ENCODE assay signal across 11 cellular contexts in genomic region chr2:144511222-144511855, GRCh38. TPM values are rescaled to one million over a fixed set of nuclear protein-coding genes. Genes with fewer than 3 reads are reported as not detected.
DNase-seq lines count a peak whose midpoint lies in the region; ATAC-seq and TF ChIP-seq lines count a peak whose summit lies in the region.
"Had no signal": no experiment of that assay in that cellular context is flagged by ENCODE, and none has a peak within 500 bp of the region (broad histone marks: within the 10 kb centered on the region; RNA-seq: fewer than 3 reads in every experiment).

No MANE protein-coding gene starts in this region.

- no peak overlapping the region for H3K27ac ChIP-seq in CD4-positive, CD25-positive, alpha-beta regulatory T cell (ENCODE audit: insufficient read depth, low read length, poor library complexity, severe bottlenecking)
- H3K27ac ChIP-seq in fibroblast of lung (ENCODE audit: insufficient read depth, low read length) (peak overlapping the region; percentile 96), prostate gland (peak overlapping the region; percentile 36 to 44)

- CTCF ChIA-PET in T-cell (lab: Charles Lee): interaction anchor here (0.7 to 1.2 kb wide), 3 partner anchors 11 to 178 kb away, joined by 3 to 4 read pairs (median 3); no protein-coding TSS in a partner anchor
- CTCF ChIA-PET in activated CD4-positive, alpha-beta T cell treated with anti-CD3 and anti-CD28 coated beads, Interleukin-2, amount 10 ng/mL, durations not matched to agents 7 days and 5 days (lab: Charles Lee): interaction anchor here (0.6 kb wide), 2 partner anchors 45 to 149 kb away, joined by 3 to 4 read pairs; no protein-coding TSS in a partner anchor

- DNase-seq in CD4-positive, CD25-positive, alpha-beta regulatory T cell: no peak
- DNase-seq in T-cell: no peak
- peak in 1 of 2 donors; percentile 47 for DNase-seq in fibroblast of lung (ENCODE audit: low read depth in 2 of 2)
- no peak for DNase-seq in prostate gland (ENCODE audit: low spot score)
- no peak for DNase-seq in activated CD4-positive, alpha-beta T cell treated with anti-CD3 and anti-CD28 coated beads, Interleukin-2, amount 10 ng/mL, durations not matched to agents 7 days and 5 days
- DNase-seq in NCI-H1417 treated with DMSO at 0.1 percent for 48 hours (lab: John Stamatoyannopoulos, UW): no peak
- no peak for DNase-seq in NCI-H2107 (lab: John Stamatoyannopoulos, UW)
- DNase-seq: DMS79; NCI-H1930; stimulated activated CD4-positive, alpha-beta T cell treated with anti-CD3 and anti-CD28 coated beads, Interleukin-1b, Interleukin-23, amount 100 ng/mL, for 48 hours had no signal

- peak overlapping the region; percentile 29 for H3K9ac ChIP-seq in fibroblast of lung (ENCODE audit: insufficient read depth, low read length)

- intact Hi-C loops in prostate gland (cut with DNase I): no loop called here

- H3K27me3 Mint-ChIP-seq in CD4-positive, CD25-positive, alpha-beta regulatory T cell: peaks cover 62% of the 10 kb centered on the region
- H3K27me3 Mint-ChIP-seq in T-cell: peaks cover 47 to 65% of the 10 kb centered on the region in 2 donors
- H3K27me3 Mint-ChIP-seq in activated CD4-positive, alpha-beta T cell treated with anti-CD3 and anti-CD28 coated beads, Interleukin-2, amount 10 ng/mL, durations not matched to agents 7 days and 5 days: peaks cover 75% of the 10 kb centered on the region

- 42% methylated on average over 3 of the region's 3 CpGs for WGBS in prostate gland

- H3K36me3 Mint-ChIP-seq in CD4-positive, CD25-positive, alpha-beta regulatory T cell: no peaks in the 10 kb centered on the region
- H3K36me3 Mint-ChIP-seq in T-cell: peaks cover 5% of the 10 kb centered on the region
- no peaks in the 10 kb centered on the region for H3K36me3 Mint-ChIP-seq in activated CD4-positive, alpha-beta T cell treated with anti-CD3 and anti-CD28 coated beads, Interleukin-2, amount 10 ng/mL, durations not matched to agents 7 days and 5 days (ENCODE audit: low read depth)

- peak overlapping the region; percentile 10 for H3K4me3 ChIP-seq in CD4-positive, CD25-positive, alpha-beta regulatory T cell (ENCODE audit: low read depth, low read length)
- peak overlapping the region; percentile 79 to 92 (median 80) for H3K4me3 ChIP-seq in fibroblast of lung (replicated peaks in 1 of 4; ENCODE audit: control extremely low read depth in 1 of 4, insufficient read depth in 1 of 4, low read depth in 3 of 4, low read length in 4 of 4)
- no peak overlapping the region for H3K4me3 ChIP-seq in prostate gland

- no peak for ATAC-seq in CD4-positive, CD25-positive, alpha-beta regulatory T cell (ENCODE audit: low read depth in 2 of 2)
- ATAC-seq in T-cell (replicated peaks in 1 of 4) (no peak), HG03460 (IDR thresholded peaks at IDR 0.05; ENCODE audit: unreplicated experiment) (no peak)

- no peak overlapping the region for H3K4me3 Mint-ChIP-seq in CD4-positive, CD25-positive, alpha-beta regulatory T cell
- H3K4me3 Mint-ChIP-seq in T-cell: peak overlapping the region; percentile 68 to 76 (median 70)
- H3K4me3 Mint-ChIP-seq in activated CD4-positive, alpha-beta T cell treated with anti-CD3 and anti-CD28 coated beads, Interleukin-2, amount 10 ng/mL, durations not matched to agents 7 days and 5 days: no peak overlapping the region

- no peak overlapping the region for H3K27ac Mint-ChIP-seq in CD4-positive, CD25-positive, alpha-beta regulatory T cell
- H3K27ac Mint-ChIP-seq in T-cell: peak overlapping the region; percentile 73 to 87
- no peak overlapping the region for H3K27ac Mint-ChIP-seq in activated CD4-positive, alpha-beta T cell treated with anti-CD3 and anti-CD28 coated beads, Interleukin-2, amount 10 ng/mL, durations not matched to agents 7 days and 5 days

- no peaks in the 10 kb centered on the region for H3K9me3 ChIP-seq in CD4-positive, CD25-positive, alpha-beta regulatory T cell (ENCODE audit: control insufficient read depth in 2 of 2, low read length in 2 of 2)
- H3K9me3 ChIP-seq in fibroblast of lung (ENCODE audit: control insufficient read depth, insufficient read depth, low read depth, low read length) (no peaks in the 10 kb centered on the region), prostate gland (no peaks in the 10 kb centered on the region)

- no peak overlapping the region for H2AFZ ChIP-seq in fibroblast of lung (ENCODE audit: low read length)

- TF ChIP-seq CTCF in fibroblast of lung (conservative IDR thresholded peaks at IDR 0.05 in 1 of 2, IDR thresholded peaks at IDR 0.05 in 1 of 2; ENCODE audit: low read depth in 1 of 2, low read length in 2 of 2) (no peak), prostate gland (IDR thresholded peaks at IDR 0.05) (no peak)

- H3K4me2 ChIP-seq in fibroblast of lung (ENCODE audit: extremely low read depth, insufficient read depth, low read length): peak overlapping the region; percentile 98

- no peaks in the 10 kb centered on the region for H3K9me3 Mint-ChIP-seq in CD4-positive, CD25-positive, alpha-beta regulatory T cell
- no peaks in the 10 kb centered on the region for H3K9me3 Mint-ChIP-seq in T-cell
- no peaks in the 10 kb centered on the region for H3K9me3 Mint-ChIP-seq in activated CD4-positive, alpha-beta T cell treated with anti-CD3 and anti-CD28 coated beads, Interleukin-2, amount 10 ng/mL, durations not matched to agents 7 days and 5 days

- H3K4me1 ChIP-seq in CD4-positive, CD25-positive, alpha-beta regulatory T cell (ENCODE audit: control insufficient read depth, insufficient read depth, low read length, poor library complexity, severe bottlenecking): peaks cover 7% of the 10 kb centered on the region
- H3K4me1 ChIP-seq in fibroblast of lung (ENCODE audit: control insufficient read depth, extremely low read depth, insufficient read depth, low read length) (peaks cover 21% of the 10 kb centered on the region), prostate gland (replicated peaks) (no peaks in the 10 kb centered on the region)

- H4K20me1 ChIP-seq in fibroblast of lung (ENCODE audit: control insufficient read depth, extremely low read depth, insufficient read depth, low read length): no peaks in the 10 kb centered on the region

- peaks cover 0 to 13% (median 5%) of the 10 kb centered on the region in 4 donors for H3K4me1 Mint-ChIP-seq in CD4-positive, CD25-positive, alpha-beta regulatory T cell
- H3K4me1 Mint-ChIP-seq in T-cell: peaks cover 14 to 70% (median 20%) of the 10 kb centered on the region in 3 donors
- H3K4me1 Mint-ChIP-seq in activated CD4-positive, alpha-beta T cell treated with anti-CD3 and anti-CD28 coated beads, Interleukin-2, amount 10 ng/mL, durations not matched to agents 7 days and 5 days: peaks cover 11% of the 10 kb centered on the region

- POLR2A ChIA-PET in T-cell (lab: Charles Lee): interaction anchor here (0.6 to 1.3 kb wide), 8 partner anchors 8 to 1325 kb away, joined by 3 to 5 read pairs (median 4); partner anchors contain the start of gene ZEB2 (in 1 of the 2)
- POLR2A ChIA-PET in activated CD4-positive, alpha-beta T cell treated with anti-CD3 and anti-CD28 coated beads, Interleukin-2, amount 10 ng/mL, durations not matched to agents 7 days and 5 days (lab: Charles Lee): no interaction called here

- H3K36me3 ChIP-seq in CD4-positive, CD25-positive, alpha-beta regulatory T cell (ENCODE audit: control insufficient read depth, insufficient read depth, low read length): no peaks in the 10 kb centered on the region
- H3K36me3 ChIP-seq in fibroblast of lung (ENCODE audit: control insufficient read depth, insufficient read depth, low read length) (no peaks in the 10 kb centered on the region), prostate gland (no peaks in the 10 kb centered on the region)

- peaks cover 38% of the 10 kb centered on the region for H3K27me3 ChIP-seq in CD4-positive, CD25-positive, alpha-beta regulatory T cell (ENCODE audit: control insufficient read depth, insufficient read depth, low read length)
- H3K27me3 ChIP-seq in fibroblast of lung (ENCODE audit: control insufficient read depth, insufficient read depth, low read length) (no peaks in the 10 kb centered on the region), prostate gland (replicated peaks; ENCODE audit: insufficient read depth) (peaks cover 2% of the 10 kb centered on the region)

- no peak for TF ChIP-seq POLR2A in prostate gland (IDR thresholded peaks at IDR 0.05)

- peaks cover 100% of the 10 kb centered on the region for H3K79me2 ChIP-seq in fibroblast of lung (ENCODE audit: control insufficient read depth, insufficient read depth, low read length)

RNA-seq across cellular contexts. Expression of gene ZEB2, which starts 8.6 kb away (rescaled TPM):
- 18.1 TPM for total RNA-seq in CD4-positive, CD25-positive, alpha-beta regulatory T cell
- under 1 TPM in 3 of 4 donors, not detected in 1; 0.23 to 0.44 (median 0.37) TPM for polyA plus RNA-seq in CD4-positive, CD25-positive, alpha-beta regulatory T cell
- total RNA-seq in T-cell: 100 to 1,000 TPM in 1 of 5 donors, 10 to 100 TPM in 3, 1 to 10 TPM in 1; 8.9 to 106 (median 23.7) TPM
- total RNA-seq in fibroblast of lung: 68.8 and 91.0 TPM in 2 replicates
- 62.7 and 130 TPM in 2 replicates for polyA plus RNA-seq in fibroblast of lung
- 35.8 and 75.9 TPM in 2 replicates for polyA plus RNA-seq in fibroblast of lung (2012)
- polyA minus RNA-seq in fibroblast of lung (ENCODE audit: low replicate concordance): 89.0 and 128 TPM in 2 replicates
- total RNA-seq in prostate gland: 10 to 100 TPM; 13.1 to 80.4 TPM
- total RNA-seq in activated CD4-positive, alpha-beta T cell treated with anti-CD3 and anti-CD28 coated beads, Interleukin-2, amount 10 ng/mL, durations not matched to agents 7 days and 5 days: 1 to 10 TPM; 3.3 to 3.5 TPM

Comparison
In these comparisons a context has a peak if more than half of its experiments do, and no peak if none do; other contexts are left out.
1. H3K4me3 ChIP-seq: peak in CD4-positive, CD25-positive, alpha-beta regulatory T cell (single experiment) and fibroblast of lung (4 of 4); none in prostate gland (0 of 2).
2. H3K27ac Mint-ChIP-seq: peak in T-cell (2 of 2); none in CD4-positive, CD25-positive, alpha-beta regulatory T cell (0 of 3) and activated CD4-positive, alpha-beta T cell treated with anti-CD3 and anti-CD28 coated beads, Interleukin-2, amount 10 ng/mL, durations not matched to agents 7 days and 5 days (single experiment).
3. H3K4me3 Mint-ChIP-seq: peak in T-cell (3 of 3); none in CD4-positive, CD25-positive, alpha-beta regulatory T cell (0 of 4) and activated CD4-positive, alpha-beta T cell treated with anti-CD3 and anti-CD28 coated beads, Interleukin-2, amount 10 ng/mL, durations not matched to agents 7 days and 5 days (single experiment).